ENCODE assay signal across 8 cellular contexts in genomic region chr19:42121666-42122069, GRCh38. TPM values are rescaled to one million over a fixed set of nuclear protein-coding genes. Genes with fewer than 3 reads are reported as not detected.
A peak's percentile ranks its signal among the peaks of the same experiment; 100 is the strongest.
DNase-seq lines count a peak whose midpoint lies in the region; ATAC-seq and TF ChIP-seq lines count a peak whose summit lies in the region.

No MANE protein-coding gene starts in this region.

- peak overlapping the region; percentile 99 for H3K27ac Mint-ChIP-seq in T-helper 17 cell

- H3K4me1 Mint-ChIP-seq in T-helper 17 cell: peaks cover 44% of the 10 kb centered on the region

- H3K4me1 ChIP-seq in adipocyte (ENCODE audit: control insufficient read depth, insufficient read depth, low read length) (peaks cover 13% of the 10 kb centered on the region), right lobe of liver (no peaks in the 10 kb centered on the region)

- no peak for TF ChIP-seq CTCF in right lobe of liver (IDR thresholded peaks at IDR 0.05)

- H3K36me3 Mint-ChIP-seq in T-helper 17 cell (ENCODE audit: low read depth): peaks cover 4% of the 10 kb centered on the region

- DNase-seq in SIG-M5 treated with dmso at 0.1 percent for 504 hours (lab: John Stamatoyannopoulos, UW; ENCODE audit: unreplicated experiment) (peak; percentile 57), SIG-M5 (lab: John Stamatoyannopoulos, UW) (no peak), T-helper 17 cell (peak; percentile 52 to 69 (median 56)), adipocyte (ENCODE audit: low read depth) (peak; percentile 68), right lobe of liver (peak; percentile 50 to 65 (median 60))
- DNase-seq in stimulated activated CD8-positive, alpha-beta memory T cell treated with anti-CD3 and anti-CD28 coated beads, Interleukin-7, amount 100 ng/mL, for 4 hours (ENCODE audit: low read depth in 2 of 2): peak; percentile 83 to 84

- H3K36me3 ChIP-seq in adipocyte (ENCODE audit: control insufficient read depth, insufficient read depth, low read length, severe bottlenecking) (no peaks in the 10 kb centered on the region), right lobe of liver (no peaks in the 10 kb centered on the region)

- no peak overlapping the region for H3K27ac ChIP-seq in right lobe of liver

- H3K4me3 Mint-ChIP-seq in T-helper 17 cell: peak overlapping the region; percentile 82

- peak; percentile 92 for ATAC-seq in T-helper 17 cell
- ATAC-seq in right lobe of liver: peak; percentile 65 to 88 (median 77)
- ATAC-seq in GM18873 (IDR thresholded peaks at IDR 0.05; ENCODE audit: low FRiP score, unreplicated experiment): no peak
- ATAC-seq in HG03135 (IDR thresholded peaks at IDR 0.05; ENCODE audit: unreplicated experiment): no peak

- no peaks in the 10 kb centered on the region for H3K27me3 Mint-ChIP-seq in T-helper 17 cell

- H3K4me3 ChIP-seq in adipocyte (ENCODE audit: low read length): no peak overlapping the region
- H3K4me3 ChIP-seq in right lobe of liver: no peak overlapping the region

- no peak for TF ChIP-seq POLR2A in right lobe of liver (IDR thresholded peaks at IDR 0.05)

- intact Hi-C loops in right lobe of liver (cut with DNase I): loop anchor here in 1 of 2 donors (10.0 kb wide), 1 partner anchor 283 kb away; no protein-coding TSS in a partner anchor

- WGBS in right lobe of liver (ENCODE audit: insufficient coverage, low coverage, low lambda C conversion rate, missing lambda C conversion rate): 20% methylated on average over 3 of the region's 8 CpGs

- H3K9me3 ChIP-seq in T-helper 17 cell (ENCODE audit: control insufficient read depth, low read length, poor library complexity, severe bottlenecking) (no peaks in the 10 kb centered on the region), adipocyte (ENCODE audit: control insufficient read depth, low read length) (no peaks in the 10 kb centered on the region), right lobe of liver (no peaks in the 10 kb centered on the region)

- H3K27me3 ChIP-seq in adipocyte (replicated peaks; ENCODE audit: control insufficient read depth, insufficient read depth, low read length) (no peaks in the 10 kb centered on the region), right lobe of liver (no peaks in the 10 kb centered on the region)

- no peak overlapping the region for H3K9ac ChIP-seq in adipocyte (ENCODE audit: low read length)

RNA-seq across cellular contexts. Expression of gene POU2F2, which starts 10.6 kb away (rescaled TPM):
- total RNA-seq in T-helper 17 cell (10 to 100 TPM; 24.5 to 42.7 TPM), right lobe of liver (1 to 10 TPM in 3 of 6 experiments, under 1 TPM in 3; 0.18 to 3.0 (median 1.00) TPM)

RNA-seq across cellular contexts. Expression of gene ZNF574, which starts 45.7 kb away (rescaled TPM):
- 10 to 100 TPM; 23.1 to 23.6 TPM for total RNA-seq in T-helper 17 cell
- 1 to 10 TPM; 4.3 to 5.8 (median 4.7) TPM for total RNA-seq in right lobe of liver

RNA-seq across cellular contexts. Expression of gene GRIK5, which starts 51.7 kb away (rescaled TPM):
- total RNA-seq in T-helper 17 cell (under 1 TPM; 0.42 to 0.55 TPM), right lobe of liver (under 1 TPM in 4 of 6 experiments, not detected in 2; 0.15 to 0.42 (median 0.17) TPM)

Comparison
In these comparisons a context has a peak if more than half of its experiments do, and no peak if none do; other contexts are left out.
1. ATAC-seq: peak in T-helper 17 cell (single experiment) and right lobe of liver (4 of 4); none in GM18873 (single experiment) and HG03135 (single experiment).
2. RNA of gene POU2F2, which starts 10.6 kb away (total RNA-seq): 24.5 to 42.7 TPM in T-helper 17 cell; 0.18 to 3.0 TPM in right lobe of liver; every median in the first group is over 4 times any median in the second.